Comparison of ENCODE assay signal across 8 cellular contexts in the genomic region with DNA sequence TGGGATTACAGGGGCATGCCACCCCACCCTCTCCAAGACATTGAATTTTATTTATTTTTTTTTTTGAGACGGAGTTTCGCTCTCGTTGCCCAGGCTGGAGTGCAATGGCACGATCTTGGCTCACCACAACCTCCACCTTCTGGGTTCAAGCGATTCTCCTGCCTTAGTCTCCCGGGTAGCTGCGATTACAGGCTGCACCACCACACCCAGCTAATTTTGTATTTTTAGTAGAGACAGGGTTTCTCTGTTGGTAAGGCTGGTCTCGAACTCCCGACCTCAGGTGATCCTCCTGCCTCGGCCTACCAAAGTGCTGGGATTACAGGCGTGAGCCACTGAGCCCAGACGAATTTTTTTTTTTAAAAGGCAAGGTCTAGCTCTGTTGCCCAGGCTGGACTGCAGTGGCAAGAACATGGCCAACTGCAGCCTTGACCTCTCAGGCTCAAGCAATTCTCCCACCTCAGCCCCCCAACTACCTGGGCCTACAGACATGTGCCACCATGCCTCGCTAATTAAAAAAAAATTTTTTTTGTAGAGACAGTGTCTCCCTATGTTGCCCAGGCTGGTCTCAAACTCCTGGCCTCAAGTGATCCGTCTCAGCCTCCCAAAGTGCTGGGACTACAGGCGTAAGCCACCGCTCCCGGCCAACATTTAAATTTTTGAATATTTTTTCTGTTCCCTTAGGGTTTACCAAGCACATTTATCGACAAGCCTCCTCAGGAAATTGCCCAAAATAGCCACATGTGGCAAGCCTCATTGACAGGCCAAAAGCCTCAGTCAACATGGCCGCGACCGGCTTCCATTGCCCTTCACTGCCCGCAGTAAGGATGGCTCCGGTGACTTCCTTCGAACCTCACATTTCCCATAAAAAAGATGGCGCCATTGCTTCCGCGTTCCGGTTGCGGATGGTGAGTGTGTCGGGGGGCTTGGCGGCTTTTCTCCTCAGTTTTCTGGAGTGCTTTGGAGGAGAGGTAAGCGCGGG. TPM values are rescaled to one million over a fixed set of nuclear protein-coding genes. Genes with fewer than 3 reads are reported as not detected.
DNase-seq lines count a peak whose midpoint lies in the region; ATAC-seq and TF ChIP-seq lines count a peak whose summit lies in the region.

A gene with protein sequence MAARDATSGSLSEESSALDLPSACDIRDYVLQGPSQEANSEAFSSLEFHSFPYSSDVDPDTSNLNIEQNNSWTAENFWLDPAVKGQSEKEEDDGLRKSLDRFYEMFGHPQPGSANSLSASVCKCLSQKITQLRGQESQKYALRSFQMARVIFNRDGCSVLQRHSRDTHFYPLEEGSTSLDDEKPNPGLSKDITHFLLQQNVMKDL (plus strand): TSS at position 890 of the 979 bp plus-strand sequence. CDS start 22,465 bp downstream, outside the sequence.

- no peaks in the 10 kb centered on the region for H3K27me3 ChIP-seq in Karpas-422 (ENCODE audit: low read length)

- peak within 1 kb of the TSS; percentile 90 for H3K4me3 ChIP-seq in Karpas-422 (ENCODE audit: low read length)
- H3K4me3 ChIP-seq in fibroblast of mammary gland (ENCODE audit: control insufficient read depth, low read depth, low read length) = peak within 1 kb of the TSS; percentile 61

- H3K27ac ChIP-seq in Karpas-422 (ENCODE audit: low read length) = peak within 1 kb of the TSS; percentile 2; the same call in 1 of the 2 replicates

- peaks cover 8% of the 10 kb centered on the region for H3K27me3 Mint-ChIP-seq in activated T-helper 1 cell treated with anti-CD3 and anti-CD28 coated beads, Interleukin-12 subunit alpha, Interleukin-12 subunit beta, Interleukin-2, Interleukin-4 antibody, amounts not matched to agents 30 ng/mL and 10 ng/mL and 1 ng/mL, durations not matched to agents 14 hours and 24 hours and 36 hours (ENCODE audit: insufficient read depth)
- no peaks in the 10 kb centered on the region for H3K27me3 Mint-ChIP-seq in naive thymus-derived CD8-positive, alpha-beta T cell
- H3K27me3 Mint-ChIP-seq in stimulated activated naive B cell treated with anti-CD40 and anti-IgM and Interleukin-4, amounts not matched to agents 10 μg/mL and 1 μg/mL and 100 μg/mL, for 72 hours = peaks cover 0 to 6% of the 10 kb centered on the region in 2 donors

- peak within 1 kb of the TSS; percentile 72 for H3K9ac ChIP-seq in Karpas-422 (ENCODE audit: low read length)

- intact Hi-C loops in activated T-helper 1 cell treated with anti-CD3 and anti-CD28 coated beads, Interleukin-12 subunit alpha, Interleukin-12 subunit beta, Interleukin-2, Interleukin-4 antibody, amounts not matched to agents 30 ng/mL and 10 ng/mL and 1 ng/mL, durations not matched to agents 14 hours and 24 hours and 36 hours (cut with micrococcal nuclease) = loop anchor here (1.0 to 5.0 kb wide), 3 partner anchors 36 to 622 kb away; a partner anchor contains a TSS

- DNase-seq in DMS79 (lab: John Stamatoyannopoulos, UW) (peak; percentile 78), Karpas-422 (peak; percentile 96), RPMI7951 (ENCODE audit: low read depth) (peak; percentile 92), fibroblast of mammary gland (ENCODE audit: low read depth) (peak; percentile 87)
- DNase-seq in activated T-helper 1 cell treated with anti-CD3 and anti-CD28 coated beads, Interleukin-12 subunit alpha, Interleukin-12 subunit beta, Interleukin-2, Interleukin-4 antibody, amounts not matched to agents 30 ng/mL and 10 ng/mL and 1 ng/mL, durations not matched to agents 14 hours and 24 hours and 36 hours (ENCODE audit: low spot score) = peak; percentile 69
- peak; percentile 44 to 89 (median 81) for DNase-seq in naive thymus-derived CD8-positive, alpha-beta T cell
- peak; percentile 80 for DNase-seq in stimulated activated naive B cell treated with anti-CD40 and anti-IgM and Interleukin-4, amounts not matched to agents 10 μg/mL and 1 μg/mL and 100 μg/mL, for 72 hours

- H3K9me3 Mint-ChIP-seq in activated T-helper 1 cell treated with anti-CD3 and anti-CD28 coated beads, Interleukin-12 subunit alpha, Interleukin-12 subunit beta, Interleukin-2, Interleukin-4 antibody, amounts not matched to agents 30 ng/mL and 10 ng/mL and 1 ng/mL, durations not matched to agents 14 hours and 24 hours and 36 hours = peaks cover 3% of the 10 kb centered on the region
- H3K9me3 Mint-ChIP-seq in naive thymus-derived CD8-positive, alpha-beta T cell = peaks cover 0 to 3% (median 1%) of the 10 kb centered on the region in 9 donors
- no peaks in the 10 kb centered on the region for H3K9me3 Mint-ChIP-seq in stimulated activated naive B cell treated with anti-CD40 and anti-IgM and Interleukin-4, amounts not matched to agents 10 μg/mL and 1 μg/mL and 100 μg/mL, for 72 hours

- no peaks in the 10 kb centered on the region for H3K9me3 ChIP-seq in Karpas-422 (ENCODE audit: low read length)

- peaks cover 16% of the 10 kb centered on the region for H3K4me1 ChIP-seq in Karpas-422 (ENCODE audit: low read length)

- peaks cover 23% of the 10 kb centered on the region for H3K4me1 Mint-ChIP-seq in activated T-helper 1 cell treated with anti-CD3 and anti-CD28 coated beads, Interleukin-12 subunit alpha, Interleukin-12 subunit beta, Interleukin-2, Interleukin-4 antibody, amounts not matched to agents 30 ng/mL and 10 ng/mL and 1 ng/mL, durations not matched to agents 14 hours and 24 hours and 36 hours (ENCODE audit: low read depth)
- peaks cover 14 to 40% (median 33%) of the 10 kb centered on the region in 4 donors for H3K4me1 Mint-ChIP-seq in naive thymus-derived CD8-positive, alpha-beta T cell
- H3K4me1 Mint-ChIP-seq in stimulated activated naive B cell treated with anti-CD40 and anti-IgM and Interleukin-4, amounts not matched to agents 10 μg/mL and 1 μg/mL and 100 μg/mL, for 72 hours = peaks cover 14 to 24% of the 10 kb centered on the region in 2 donors

- H3K79me2 ChIP-seq in Karpas-422 (ENCODE audit: low read length) = peaks cover 42% of the 10 kb centered on the region

- no peak for TF ChIP-seq CTCF in fibroblast of mammary gland (conservative IDR thresholded peaks at IDR 0.05; ENCODE audit: control insufficient read depth, insufficient read depth, low read depth, low read length)

- H3K9me2 ChIP-seq in Karpas-422 (replicated peaks; ENCODE audit: insufficient read depth, low read length) = 0 out of 2 replicates have a peak, but pooled peaks cover 8% of the 10 kb centered on the region

- ATAC-seq in GM21786 (IDR thresholded peaks at IDR 0.05; ENCODE audit: unreplicated experiment) = peak; percentile 95
- ATAC-seq in naive thymus-derived CD8-positive, alpha-beta T cell = peak; percentile 97 to 98
- peak; percentile 98 to 99 for ATAC-seq in stimulated activated naive B cell treated with anti-CD40 and anti-IgM and Interleukin-4, amounts not matched to agents 10 μg/mL and 1 μg/mL and 100 μg/mL, for 72 hours (replicated peaks)

- peak within 1 kb of the TSS; percentile 92 for H3K4me2 ChIP-seq in Karpas-422 (ENCODE audit: low read depth, low read length, poor library complexity, severe bottlenecking)

- no peaks in the 10 kb centered on the region for H4K20me1 ChIP-seq in Karpas-422 (ENCODE audit: insufficient read depth, low read depth, low read length)

- H3K36me3 Mint-ChIP-seq in activated T-helper 1 cell treated with anti-CD3 and anti-CD28 coated beads, Interleukin-12 subunit alpha, Interleukin-12 subunit beta, Interleukin-2, Interleukin-4 antibody, amounts not matched to agents 30 ng/mL and 10 ng/mL and 1 ng/mL, durations not matched to agents 14 hours and 24 hours and 36 hours (ENCODE audit: low read depth) = peaks cover 3% of the 10 kb centered on the region
- H3K36me3 Mint-ChIP-seq in naive thymus-derived CD8-positive, alpha-beta T cell = peaks cover 4 to 6% (median 4%) of the 10 kb centered on the region in 3 donors
- peaks cover 2 to 9% of the 10 kb centered on the region in 2 donors for H3K36me3 Mint-ChIP-seq in stimulated activated naive B cell treated with anti-CD40 and anti-IgM and Interleukin-4, amounts not matched to agents 10 μg/mL and 1 μg/mL and 100 μg/mL, for 72 hours

- H3K27ac Mint-ChIP-seq in activated T-helper 1 cell treated with anti-CD3 and anti-CD28 coated beads, Interleukin-12 subunit alpha, Interleukin-12 subunit beta, Interleukin-2, Interleukin-4 antibody, amounts not matched to agents 30 ng/mL and 10 ng/mL and 1 ng/mL, durations not matched to agents 14 hours and 24 hours and 36 hours = peak within 1 kb of the TSS; percentile 87
- peak within 1 kb of the TSS; percentile 91 to 98 (median 98) for H3K27ac Mint-ChIP-seq in naive thymus-derived CD8-positive, alpha-beta T cell
- H3K27ac Mint-ChIP-seq in stimulated activated naive B cell treated with anti-CD40 and anti-IgM and Interleukin-4, amounts not matched to agents 10 μg/mL and 1 μg/mL and 100 μg/mL, for 72 hours = peak within 1 kb of the TSS; percentile 97

- H2AFZ ChIP-seq in Karpas-422 (ENCODE audit: low read length) = peak within 1 kb of the TSS; percentile 73

- peak within 1 kb of the TSS; percentile 87 for H3K4me3 Mint-ChIP-seq in activated T-helper 1 cell treated with anti-CD3 and anti-CD28 coated beads, Interleukin-12 subunit alpha, Interleukin-12 subunit beta, Interleukin-2, Interleukin-4 antibody, amounts not matched to agents 30 ng/mL and 10 ng/mL and 1 ng/mL, durations not matched to agents 14 hours and 24 hours and 36 hours
- peak within 1 kb of the TSS; percentile 82 to 98 (median 94) for H3K4me3 Mint-ChIP-seq in naive thymus-derived CD8-positive, alpha-beta T cell
- peak within 1 kb of the TSS; percentile 85 to 92 for H3K4me3 Mint-ChIP-seq in stimulated activated naive B cell treated with anti-CD40 and anti-IgM and Interleukin-4, amounts not matched to agents 10 μg/mL and 1 μg/mL and 100 μg/mL, for 72 hours

- POLR2A ChIA-PET in naive thymus-derived CD8-positive, alpha-beta T cell (lab: Charles Lee) = interaction anchor here (0.7 to 1.5 kb wide), 6 partner anchors 11 to 157 kb away, joined by 3 to 5 read pairs (median 3); no protein-coding TSS in a partner anchor

- no peaks in the 10 kb centered on the region for H3K36me3 ChIP-seq in Karpas-422 (ENCODE audit: insufficient read depth, low read length)

RNA-seq across cellular contexts. Expression of the gene that starts here (rescaled TPM):
- 8.0 and 13.1 TPM in 2 replicates for total RNA-seq in Karpas-422 (2014; rRNA removed; shearing (Covaris generic); ENCODE audit: low replicate concordance)
- 12.5 and 15.5 TPM in 2 replicates for total RNA-seq in RPMI7951 (2014; rRNA removed; shearing (Covaris generic))
- 8.1 and 10.8 TPM in 2 replicates for total RNA-seq in activated T-helper 1 cell treated with anti-CD3 and anti-CD28 coated beads, Interleukin-12 subunit alpha, Interleukin-12 subunit beta, Interleukin-2, Interleukin-4 antibody, amounts not matched to agents 30 ng/mL and 10 ng/mL and 1 ng/mL, durations not matched to agents 14 hours and 24 hours and 36 hours
- 10 to 100 TPM; 11.2 to 13.8 TPM for total RNA-seq in naive thymus-derived CD8-positive, alpha-beta T cell
- 10 to 100 TPM; 19.1 to 23.5 (median 21.0) TPM for polyA plus RNA-seq in naive thymus-derived CD8-positive, alpha-beta T cell

Comparison
In these comparisons a context has a peak if more than half of its experiments do, and no peak if none do; other contexts are left out.
1. Peak in every context shown above with its lines: DNase-seq, ATAC-seq, H3K4me3 ChIP-seq and H3K27ac ChIP-seq.